20 cellular contexts compared by ENCODE assay signal in genomic region chr20:24004470-24004869, GRCh38. TPM values are rescaled to one million over a fixed set of nuclear protein-coding genes. Genes with fewer than 3 reads are reported as not detected.
A peak's percentile ranks its signal among the peaks of the same experiment; 100 is the strongest.
DNase-seq lines count a peak whose midpoint lies in the region; ATAC-seq, FAIRE-seq and TF ChIP-seq lines count a peak whose summit lies in the region.
"Had no signal": no experiment of that assay in that cellular context is flagged by ENCODE, and none has a peak within 500 bp of the region (broad histone marks: within the 10 kb centered on the region; RNA-seq: fewer than 3 reads in every experiment).

No MANE protein-coding gene starts in this region.

- no peaks in the 10 kb centered on the region for H4K20me1 ChIP-seq in GM23338 (replicated peaks; ENCODE audit: insufficient read depth)

- H3K27me3 ChIP-seq in GM23338 (ENCODE audit: insufficient read depth) (no peaks in the 10 kb centered on the region), spleen (replicated peaks in 1 of 7) (peaks cover 0 to 11% (median 0%) of the 10 kb centered on the region in 7 donors)

- H3K9me2 ChIP-seq in GM23338 (ENCODE audit: insufficient read depth): no peaks in the 10 kb centered on the region

- peaks cover 19% of the 10 kb centered on the region for H3K4me1 Mint-ChIP-seq in GM23338

- H2AFZ ChIP-seq in GM23338: no peak overlapping the region

- no peaks in the 10 kb centered on the region for H3F3A ChIP-seq in GM23338 (replicated peaks; ENCODE audit: low read depth)

- H3K4me1 ChIP-seq in GM23338 (ENCODE audit: insufficient read depth): no peaks in the 10 kb centered on the region
- no peaks in the 10 kb centered on the region for H3K4me1 ChIP-seq in spleen
- H3K4me1 ChIP-seq: Caco-2 had no signal

- H3K36me3 ChIP-seq in GM23338 (ENCODE audit: insufficient read depth) (no peaks in the 10 kb centered on the region), spleen (no peaks in the 10 kb centered on the region)

- intact Hi-C loops in spleen (cut with DNase I; ENCODE audit: low total_unique reads): no loop called here

- no peaks in the 10 kb centered on the region for H3K36me3 Mint-ChIP-seq in GM23338 (ENCODE audit: low read depth)

- no peak for FAIRE-seq in GM19239 (lab: Jason Lieb, UNC)
- FAIRE-seq: D721Med, GM12892, GM18507 had no signal

- H3K27ac Mint-ChIP-seq in GM23338: no peak overlapping the region
- H3K27ac Mint-ChIP-seq: CD4-positive, alpha-beta T cell had no signal

- ATAC-seq in GM23338: peak; percentile 81

- peaks cover 18% of the 10 kb centered on the region for H3K27me3 Mint-ChIP-seq in GM23338 (ENCODE audit: insufficient read depth, low read depth, poor library complexity)
- H3K27me3 Mint-ChIP-seq: CD4-positive, alpha-beta T cell had no signal

- peak; percentile 11 for DNase-seq in GM23338 (ENCODE audit: low spot score)
- peak; percentile 65 for DNase-seq in ecto neural progenitor cell (ENCODE audit: low spot score)
- peak; percentile 52 for DNase-seq in iPS-NIHi7 (ENCODE audit: extremely low spot score)
- peak; percentile 47 for DNase-seq in spleen
- no peak for DNase-seq in GM19239 (ENCODE audit: insufficient read length, low spot score)
- no peak for DNase-seq in NCI-H2029 treated with DMSO at 0.1 percent for 48 hours (lab: John Stamatoyannopoulos, UW)
- no peak for DNase-seq in HPDE6-E6E7 (ENCODE audit: extremely low spot score)
- DNase-seq in cortex of kidney (lab: John Stamatoyannopoulos, UW): no peak
- DNase-seq: Caco-2; CD4-positive, alpha-beta T cell; GDM1; HCEC 1CT; KG1 had no signal

- no peak for TF ChIP-seq POLR2A in spleen (IDR thresholded peaks at IDR 0.05)

- TF ChIP-seq CTCF in GM23338 (conservative IDR thresholded peaks at IDR 0.05; ENCODE audit: low read depth in 2 of 2): no peak
- no peak for TF ChIP-seq CTCF in spleen (IDR thresholded peaks at IDR 0.05 in 8 of 11, conservative IDR thresholded peaks at IDR 0.05 in 3 of 11)

- H3K4me3 ChIP-seq in GM23338 (no peak overlapping the region), spleen (no peak overlapping the region)

- H3K27ac ChIP-seq in GM23338 (ENCODE audit: low read depth) (no peak overlapping the region), spleen (no peak overlapping the region)
- H3K27ac ChIP-seq: C4-2B had no signal

- H3K4me3 Mint-ChIP-seq in GM23338: no peak overlapping the region
- H3K4me3 Mint-ChIP-seq: CD4-positive, alpha-beta T cell had no signal

- H3K9me3 ChIP-seq in spleen: no peaks in the 10 kb centered on the region
- H3K9me3 ChIP-seq: Caco-2 had no signal

- H3K9me3 Mint-ChIP-seq in GM23338: no peaks in the 10 kb centered on the region
- H3K9me3 Mint-ChIP-seq: CD4-positive, alpha-beta T cell had no signal

- WGBS in spleen, 5 donors: 72 to 81% (median 77%) methylated on average over 9 of the region's 9 CpGs

- H3K79me2 ChIP-seq in GM23338 (replicated peaks; ENCODE audit: insufficient read depth): no peaks in the 10 kb centered on the region

- H3K4me2 ChIP-seq in GM23338: no peak overlapping the region

TF ChIP-seq in GM23338, 12 proteins besides CTCF, POLR2A, EP300 and RAD21:
- no peak for TF ChIP-seq NANOG (IDR thresholded peaks at IDR 0.05; ENCODE audit: borderline replicate concordance)
- no peak for TF ChIP-seq POLR2AphosphoS5 (IDR thresholded peaks at IDR 0.05; ENCODE audit: low read depth)
- TF ChIP-seq ZNF331 (CRISPR knock-in tag; IDR thresholded peaks at IDR 0.05; ENCODE audit: low read depth): no peak
- no peak for TF ChIP-seq STAT1 (IDR thresholded peaks at IDR 0.05; ENCODE audit: unreplicated experiment)
- no peak for TF ChIP-seq ZNF462 (CRISPR knock-in tag; IDR thresholded peaks at IDR 0.05)
- no peak for TF ChIP-seq EZH2phosphoT487 (IDR thresholded peaks at IDR 0.05; ENCODE audit: unreplicated experiment)
- TF ChIP-seq JUNB (IDR thresholded peaks at IDR 0.05; ENCODE audit: unreplicated experiment): no peak
- no peak for TF ChIP-seq ZNF114 (CRISPR knock-in tag; IDR thresholded peaks at IDR 0.05)
- TF ChIP-seq CREB1 (CRISPR knock-in tag; IDR thresholded peaks at IDR 0.05; ENCODE audit: low read depth): no peak

RNA-seq across cellular contexts. Expression of gene GGTLC1, which starts 15.9 kb away (rescaled TPM):
- not detected in 2 replicates for total RNA-seq in GM23338 (2014; rRNA removed; shearing (Covaris generic))
- polyA plus RNA-seq in GM23338 (2016; fragmentation: Nextera tagmentation; extraction: Ambion mirVana) (not detected in 2 replicates), spleen (not detected)
- total RNA-seq in spleen: not detected
- total RNA-seq: A172; CD4-positive, alpha-beta T cell; H4 had no signal
- polyA plus RNA-seq: BJ had no signal

Comparison
In these comparisons a context has a peak if more than half of its experiments do, and no peak if none do; other contexts are left out.
1. DNase-seq: peak in GM23338 (single experiment), ecto neural progenitor cell (single experiment), iPS-NIHi7 (single experiment) and spleen (single experiment); none in GM19239 (single experiment), NCI-H2029 treated with DMSO at 0.1 percent for 48 hours (single experiment), HPDE6-E6E7 (single experiment) and cortex of kidney (single experiment).